19 cellular contexts compared by ENCODE assay signal in genomic region chr17:80879723-80880649, GRCh38.
DNase-seq lines count a peak whose midpoint lies in the region; ATAC-seq, FAIRE-seq and TF ChIP-seq lines count a peak whose summit lies in the region.
"Had no signal": no experiment of that assay in that cellular context is flagged by ENCODE, and none has a peak within 500 bp of the region (broad histone marks: within the 10 kb centered on the region; RNA-seq: fewer than 3 reads in every experiment).

No MANE protein-coding gene starts in this region.

- no peak overlapping the region for H3T11ph ChIP-seq in H9 (ENCODE audit: low read length)

- no peak overlapping the region for H3K4ac ChIP-seq in H9 (ENCODE audit: low read depth, low read length)

- no peak overlapping the region for H2BK20ac ChIP-seq in H9 (ENCODE audit: low read depth, low read length, poor library complexity, severe bottlenecking)

- POLR2A ChIA-PET in GM12878 (lab: Charles Lee) = no interaction called here

- H3K27ac ChIP-seq in H9 (ENCODE audit: insufficient read length, low read depth, low read length) = no peak overlapping the region
- no peak overlapping the region for H3K27ac ChIP-seq in GM12878 (ENCODE audit: control insufficient read depth, insufficient read depth)
- H3K27ac ChIP-seq: PC-9, uterus had no signal

- in situ Hi-C loops in GM12878 (cut with MboI) = no loop called here

- no CpG with 5 or more reads among the region's 35 CpGs for WGBS in H9 (ENCODE audit: extremely low coverage, insufficient read length, low lambda C conversion rate)
- 93% methylated on average over 35 of the region's 35 CpGs for WGBS in GM12878 (ENCODE audit: insufficient coverage, insufficient replicate concordance, low lambda C conversion rate, missing lambda C conversion rate)

- no peaks in the 10 kb centered on the region for H3K4me1 ChIP-seq in H9 (ENCODE audit: insufficient read depth, low read length)
- peaks cover 21% of the 10 kb centered on the region for H3K4me1 ChIP-seq in GM12878 (ENCODE audit: control insufficient read depth, insufficient read depth, low read length)
- H3K4me1 ChIP-seq: uterus had no signal

- no peak overlapping the region for H2BK15ac ChIP-seq in H9 (ENCODE audit: low read depth, low read length)

- H2AFZ ChIP-seq in H9 (ENCODE audit: low read length) (no peak overlapping the region), GM12878 (ENCODE audit: control insufficient read depth, low read depth, low read length) (no peak overlapping the region)
- H2AFZ ChIP-seq: PC-9 had no signal

- no peak overlapping the region for H2AK5ac ChIP-seq in H9 (ENCODE audit: insufficient read length, low read length)

- no peak overlapping the region for H3K14ac ChIP-seq in H9 (ENCODE audit: insufficient read depth, low read length)

- H3K18ac ChIP-seq in H9 (ENCODE audit: insufficient read length, low read depth, low read length) = no peak overlapping the region

- RAD21 ChIA-PET in GM12878 (lab: Charles Lee; ENCODE audit: unreplicated experiment) = no interaction called here

- no peaks in the 10 kb centered on the region for H3K79me1 ChIP-seq in H9 (ENCODE audit: insufficient read depth, low read depth, low read length, poor library complexity, severe bottlenecking)

- H3K4me3 ChIP-seq in GM12878 = no peak overlapping the region
- H3K4me3 ChIP-seq: MG63, PC-9, uterus had no signal

- peaks cover 1 to 13% of the 10 kb centered on the region in 2 experiments; a peak in 3 of 4 replicates for H3K36me3 ChIP-seq in GM12878 (ENCODE audit: control insufficient read depth in 2 of 2, insufficient read depth in 2 of 2, low read length in 1 of 2)
- H3K36me3 ChIP-seq: uterus had no signal

- H3K27ac Mint-ChIP-seq in H9 (peak overlapping the region in 2 of 3 experiments; percentile 70 to 92; a peak in 3 of 7 replicates), nephron progenitor cell (peak overlapping the region; percentile 91)

- H3K79me2 ChIP-seq in H9 (ENCODE audit: insufficient read depth, low read length) = no peaks in the 10 kb centered on the region
- H3K79me2 ChIP-seq in GM12878 (ENCODE audit: control insufficient read depth, insufficient read depth, low read length) = no peaks in the 10 kb centered on the region

- ATAC-seq in GM12878 = no peak
- ATAC-seq: activated CD4-positive, CD25-positive, alpha-beta regulatory T cell treated with anti-CD3 and anti-CD28 coated beads, Interleukin-2, amount 50 U/mL, for 24 hours had no signal

- SMC1A ChIA-PET in GM12878 (lab: Charles Lee; ENCODE audit: uncharacterized antibody, unreplicated experiment) = interaction anchor here (1.2 kb wide), 1 partner anchor 47 kb away, joined by 3 read pairs; no protein-coding TSS in a partner anchor

- no peak overlapping the region for H3K56ac ChIP-seq in H9 (ENCODE audit: insufficient read length, low read depth, low read length)

- intact Hi-C loops in GM12878 (cut with micrococcal nuclease; ENCODE audit: unreplicated experiment) = no loop called here

- BruUV-seq in GM12878 (replicated peaks; lab: Mats Ljungman, UMichigan) = no TSS peak

- no peak overlapping the region for H4K5ac ChIP-seq in H9 (ENCODE audit: insufficient read length, low read depth, low read length)

- H3K27me3 Mint-ChIP-seq in H9 (ENCODE audit: low read depth) (peaks cover 2% of the 10 kb centered on the region; the same call in 1 of the 2 replicates), nephron progenitor cell (ENCODE audit: low read depth, poor library complexity) (peaks cover 7% of the 10 kb centered on the region)

- CTCF ChIA-PET in GM12878 (lab: Yijun Ruan, JAX) = interaction anchor here (1.0 to 1.3 kb wide), 2 partner anchors 21 to 453 kb away, joined by 3 read pairs; no protein-coding TSS in a partner anchor

- DNase-seq in activated CD4-positive, alpha-beta T cell treated with anti-CD3 and anti-CD28 coated beads for 48 hours = peak; percentile 49
- no peak for DNase-seq in activated CD4-positive, alpha-beta T cell treated with anti-CD3 and anti-CD28 coated beads, Interleukin-2, amount 50 U/mL, for 1 hour
- DNase-seq in H9 (no peak), GM12878 (ENCODE audit: low read depth, low spot score) (no peak), nephron progenitor cell (peak; percentile 49), NCI-H526 (lab: John Stamatoyannopoulos, UW) (no peak), NCI-H1930 (lab: John Stamatoyannopoulos, UW) (no peak), KG1 (lab: John Stamatoyannopoulos, UW) (no peak)
- DNase-seq: glutamatergic neuron; MG63; NCI-H187 treated with DMSO at 0.1 percent for 48 hours; NCI-H524; PC-9; stimulated activated naive CD4-positive, alpha-beta T cell treated with Interleukin-2 at 50 U/mL for 16 hours; SW 1271; uterus had no signal

- no peak for TF ChIP-seq EP300 in GM12878 (IDR thresholded peaks at IDR 0.05; ENCODE audit: borderline replicate concordance in 1 of 2, control insufficient read depth in 1 of 2, low read depth in 2 of 2, low read length in 2 of 2)

- no peak overlapping the region for H3K9ac ChIP-seq in H9 (ENCODE audit: extremely low read depth, insufficient read length, low read length)
- no peak overlapping the region for H3K9ac ChIP-seq in GM12878 (ENCODE audit: control insufficient read depth, insufficient read depth, low read length)

- no peak overlapping the region for H2BK5ac ChIP-seq in H9 (ENCODE audit: insufficient read length, low read length)

- no peak overlapping the region for H4K91ac ChIP-seq in H9 (ENCODE audit: insufficient read length, low read depth, low read length)

- H3K27me3 ChIP-seq in H9 (ENCODE audit: insufficient read depth, low read length) = no peaks in the 10 kb centered on the region
- no peaks in the 10 kb centered on the region for H3K27me3 ChIP-seq in GM12878 (replicated peaks in 1 of 2; ENCODE audit: control insufficient read depth in 2 of 2, insufficient read depth in 2 of 2, low read length in 1 of 2)
- H3K27me3 ChIP-seq: MG63, uterus had no signal

- H3K36me3 Mint-ChIP-seq in H9 (ENCODE audit: insufficient read depth in 1 of 3, low read depth in 3 of 3) (peaks cover 7 to 48% (median 34%) of the 10 kb centered on the region in 3 experiments; a peak in 6 of 7 replicates), nephron progenitor cell (ENCODE audit: low read depth) (peaks cover 44% of the 10 kb centered on the region)

- H4K20me1 ChIP-seq in H9 (ENCODE audit: control insufficient read depth, insufficient read depth, insufficient read length) (no peaks in the 10 kb centered on the region), GM12878 (ENCODE audit: control insufficient read depth, insufficient read depth) (no peaks in the 10 kb centered on the region)

- H3K4me1 Mint-ChIP-seq in H9 (peaks cover 19 to 33% of the 10 kb centered on the region in 2 experiments), nephron progenitor cell (peaks cover 45% of the 10 kb centered on the region)

- no peak for TF ChIP-seq POLR2A in GM12878 (IDR thresholded peaks at IDR 0.05; ENCODE audit: low read depth, low read length)

- H3K23me2 ChIP-seq in H9 (ENCODE audit: insufficient read length, low read depth, low read length, poor library complexity, severe bottlenecking) = no peaks in the 10 kb centered on the region

- no peak for FAIRE-seq in GM12878 (lab: Jason Lieb, UNC)
- FAIRE-seq: A204.1, keratinocyte had no signal

- H3K23ac ChIP-seq in H9 (ENCODE audit: insufficient read length, low read depth, low read length) = no peak overlapping the region

- no peaks in the 10 kb centered on the region for H3K9me3 ChIP-seq in H9 (ENCODE audit: control insufficient read depth, low read depth, low read length)
- no peaks in the 10 kb centered on the region for H3K9me3 ChIP-seq in GM12878 (replicated peaks; ENCODE audit: control insufficient read depth, insufficient read depth, low read length)
- H3K9me3 ChIP-seq: MG63, uterus had no signal

- TF ChIP-seq CTCF in H9 (conservative IDR thresholded peaks at IDR 0.05) (no peak), GM12878 (IDR thresholded peaks at IDR 0.05 in 2 of 3, conservative IDR thresholded peaks at IDR 0.05 in 1 of 3; ENCODE audit: control insufficient read depth in 2 of 3, extremely low read depth in 1 of 3, insufficient read depth in 1 of 3, low read depth in 3 of 3, low read length in 3 of 3) (no peak), nephron progenitor cell (IDR thresholded peaks at IDR 0.05) (no peak)

- no peak overlapping the region for H2BK120ac ChIP-seq in H9 (ENCODE audit: low read depth, low read length, poor library complexity, severe bottlenecking)

- TF ChIP-seq RAD21 in GM12878 (IDR thresholded peaks at IDR 0.05; ENCODE audit: insufficient read depth, low read depth, low read length) = no peak

- no peak overlapping the region for H2BK12ac ChIP-seq in H9 (ENCODE audit: insufficient read length, low read depth, low read length)

- 0 out of 5 replicates have a peak overlapping the region, but pooled peaks of 1 of the 2 experiments have one; percentile 38 for H3K4me3 Mint-ChIP-seq in H9
- peak overlapping the region; percentile 22 for H3K4me3 Mint-ChIP-seq in nephron progenitor cell

- H3K9me3 Mint-ChIP-seq in H9 (peaks cover 0 to 2% of the 10 kb centered on the region in 2 experiments; a peak in 2 of 5 replicates), nephron progenitor cell (no peaks in the 10 kb centered on the region)

- H3K4me2 ChIP-seq in H9 (ENCODE audit: insufficient read depth, insufficient read length, low read length) (no peak overlapping the region), GM12878 (ENCODE audit: control insufficient read depth, insufficient read depth) (no peak overlapping the region)
- H3K4me2 ChIP-seq: PC-9 had no signal

- no peak overlapping the region for H4K8ac ChIP-seq in H9 (replicated peaks; ENCODE audit: insufficient read length, low read depth, low read length)

Comparison
In these comparisons a context has a peak if more than half of its experiments do, and no peak if none do; other contexts are left out.
1. DNase-seq: peak in activated CD4-positive, alpha-beta T cell treated with anti-CD3 and anti-CD28 coated beads for 48 hours (single experiment) and nephron progenitor cell (single experiment); none in activated CD4-positive, alpha-beta T cell treated with anti-CD3 and anti-CD28 coated beads, Interleukin-2, amount 50 U/mL, for 1 hour (single experiment), H9 (single experiment), GM12878 (single experiment), NCI-H526 (0 of 2), NCI-H1930 (0 of 2) and KG1 (single experiment).